8 cellular contexts compared by ENCODE assay signal in the genomic region with DNA sequence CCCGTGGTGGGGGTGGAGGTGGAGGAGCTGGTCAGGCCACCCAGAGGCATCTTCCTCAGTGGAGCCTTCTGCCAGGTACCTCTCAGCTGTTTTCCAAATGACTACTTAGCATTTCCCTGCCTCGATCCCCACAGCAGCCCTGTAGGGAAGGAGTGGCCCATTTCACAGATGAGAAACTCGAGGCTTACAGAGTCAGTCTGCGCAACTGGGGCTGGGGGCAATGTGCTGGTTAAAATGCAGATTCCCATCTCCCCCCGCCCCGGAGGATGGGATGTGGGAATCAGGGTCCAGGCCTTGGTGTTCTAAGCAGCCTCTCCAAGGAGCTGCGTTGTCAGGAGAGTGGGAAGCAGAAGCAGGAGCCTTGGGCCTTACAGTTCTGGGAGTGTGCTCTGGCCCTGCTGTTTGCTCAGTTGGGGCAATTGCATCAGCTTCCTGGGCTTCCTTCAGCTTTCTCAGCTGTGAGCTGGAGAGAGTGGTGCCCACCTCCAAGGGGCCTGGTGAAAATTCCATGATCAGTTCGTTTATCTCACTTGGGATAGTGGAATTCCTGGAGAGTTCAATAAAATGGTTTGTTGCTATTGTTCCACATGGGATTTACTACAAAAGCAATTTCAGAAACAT. TPM values are rescaled to one million over a fixed set of nuclear protein-coding genes. Genes with fewer than 3 reads are reported as not detected.
A peak's percentile ranks its signal among the peaks of the same experiment; 100 is the strongest.
DNase-seq lines count a peak whose midpoint lies in the region; ATAC-seq and TF ChIP-seq lines count a peak whose summit lies in the region.

No MANE protein-coding gene starts in this region.

- H3K27me3 Mint-ChIP-seq in osteocyte (ENCODE audit: unreplicated experiment) = no peaks in the 10 kb centered on the region

- H3K9ac ChIP-seq in BLaER1 treated with 17β-estradiol and CSF1 and Interleukin-3, amounts not matched to agents 10 nM and 100 nM = peak overlapping the region; percentile 13 to 77 (median 59); a peak in 19 of 22 replicates

- peak overlapping the region; percentile 91 for H3K27ac Mint-ChIP-seq in osteocyte (ENCODE audit: unreplicated experiment)

- TF ChIP-seq EP300 in esophagus muscularis mucosa (IDR thresholded peaks at IDR 0.05) = no peak

- H3K27ac ChIP-seq in BLaER1 treated with 17β-estradiol and CSF1 and Interleukin-3, amounts not matched to agents 10 nM and 100 nM = peak overlapping the region in 10 of 11 experiments; percentile 37 to 91 (median 75); a peak in 20 of 22 replicates
- peak overlapping the region; percentile 32 to 89 (median 64) for H3K27ac ChIP-seq in Peyer's patch
- peak overlapping the region; percentile 57 to 90 (median 87) for H3K27ac ChIP-seq in esophagus muscularis mucosa (replicated peaks in 1 of 4)

- peaks cover 0 to 44% (median 7%) of the 10 kb centered on the region in 11 experiments; a peak in 14 of 22 replicates for H4K20me1 ChIP-seq in BLaER1 treated with 17β-estradiol and CSF1 and Interleukin-3, amounts not matched to agents 10 nM and 100 nM

- peaks cover 5 to 57% (median 25%) of the 10 kb centered on the region in 11 experiments; a peak in 18 of 22 replicates for H3K36me3 ChIP-seq in BLaER1 treated with 17β-estradiol and CSF1 and Interleukin-3, amounts not matched to agents 10 nM and 100 nM
- H3K36me3 ChIP-seq in Peyer's patch (no peaks in the 10 kb centered on the region), esophagus muscularis mucosa (peaks cover 0 to 3% (median 0%) of the 10 kb centered on the region in 4 donors)

- peaks cover 69% of the 10 kb centered on the region for H3K4me1 Mint-ChIP-seq in osteocyte (ENCODE audit: unreplicated experiment)

- WGBS in esophagus muscularis mucosa = 86% methylated on average over 6 of the region's 8 CpGs

- H3K4me3 ChIP-seq in BLaER1 treated with 17β-estradiol and CSF1 and Interleukin-3, amounts not matched to agents 10 nM and 100 nM = no peak overlapping the region
- no peak overlapping the region for H3K4me3 ChIP-seq in Peyer's patch
- no peak overlapping the region for H3K4me3 ChIP-seq in esophagus muscularis mucosa

- TF ChIP-seq POLR2A in Peyer's patch (IDR thresholded peaks at IDR 0.05) = no peak
- no peak for TF ChIP-seq POLR2A in esophagus muscularis mucosa (IDR thresholded peaks at IDR 0.05; ENCODE audit: low read depth)

- peaks cover 66 to 97% (median 94%) of the 10 kb centered on the region in 10 experiments for H3K4me1 ChIP-seq in BLaER1 treated with 17β-estradiol and CSF1 and Interleukin-3, amounts not matched to agents 10 nM and 100 nM
- H3K4me1 ChIP-seq in Peyer's patch = peaks cover 8 to 73% (median 18%) of the 10 kb centered on the region in 4 donors
- peaks cover 72 to 86% (median 77%) of the 10 kb centered on the region in 4 donors for H3K4me1 ChIP-seq in esophagus muscularis mucosa

- intact Hi-C loops in esophagus muscularis mucosa (cut with DNase I) = no loop called here

- H3K9me3 ChIP-seq in BLaER1 treated with 17β-estradiol and CSF1 and Interleukin-3, amounts not matched to agents 10 nM and 100 nM (replicated peaks in 1 of 11) = no peaks in the 10 kb centered on the region
- H3K9me3 ChIP-seq in Peyer's patch (no peaks in the 10 kb centered on the region), esophagus muscularis mucosa (no peaks in the 10 kb centered on the region)

- no peak for ATAC-seq in GM18861 (IDR thresholded peaks at IDR 0.05; ENCODE audit: unreplicated experiment)

- peak overlapping the region; percentile 77 to 100 (median 92) for H3K4me2 ChIP-seq in BLaER1 treated with 17β-estradiol and CSF1 and Interleukin-3, amounts not matched to agents 10 nM and 100 nM

- no peaks in the 10 kb centered on the region for H3K27me3 ChIP-seq in BLaER1 treated with 17β-estradiol and CSF1 and Interleukin-3, amounts not matched to agents 10 nM and 100 nM
- H3K27me3 ChIP-seq in Peyer's patch (no peaks in the 10 kb centered on the region), esophagus muscularis mucosa (no peaks in the 10 kb centered on the region)

- H3K9me3 Mint-ChIP-seq in osteocyte (ENCODE audit: unreplicated experiment) = no peaks in the 10 kb centered on the region

- TF ChIP-seq CTCF in Peyer's patch (IDR thresholded peaks at IDR 0.05) (no peak), esophagus muscularis mucosa (IDR thresholded peaks at IDR 0.05) (no peak), osteocyte (IDR thresholded peaks at IDR 0.05) (no peak)

- H3K4me3 Mint-ChIP-seq in osteocyte (ENCODE audit: unreplicated experiment) = no peak overlapping the region

- peaks cover 10% of the 10 kb centered on the region for H3K36me3 Mint-ChIP-seq in osteocyte (ENCODE audit: unreplicated experiment)

- DNase-seq in Peyer's patch (no peak), esophagus muscularis mucosa (ENCODE audit: extremely low spot score) (no peak), osteocyte (ENCODE audit: extremely low spot score, unreplicated experiment) (no peak), NCI-H510A (lab: John Stamatoyannopoulos, UW) (no peak), activated gamma-delta T cell (lab: John Stamatoyannopoulos, UW) (no peak), NCI-H1930 (lab: John Stamatoyannopoulos, UW) (no peak)

RNA-seq across cellular contexts. Expression of a gene that starts 19.4 kb away (rescaled TPM):
- total RNA-seq in Peyer's patch (100 to 1,000 TPM; 113 to 180 (median 143) TPM), esophagus muscularis mucosa (100 to 1,000 TPM; 105 to 161 (median 145) TPM), osteocyte (174 and 175 TPM in 2 replicates)
